20 cellular contexts compared by ENCODE assay signal in genomic region chr19:54218259-54218658, GRCh38. TPM values are rescaled to one million over a fixed set of nuclear protein-coding genes. Genes with fewer than 3 reads are reported as not detected.
DNase-seq lines count a peak whose midpoint lies in the region; ATAC-seq, FAIRE-seq and TF ChIP-seq lines count a peak whose summit lies in the region.
"Had no signal": no experiment of that assay in that cellular context is flagged by ENCODE, and none has a peak within 500 bp of the region (broad histone marks: within the 10 kb centered on the region; RNA-seq: fewer than 3 reads in every experiment).

No MANE protein-coding gene starts in this region.

- H3K4me3 Mint-ChIP-seq in CD14-positive monocyte: peak overlapping the region in 1 of 2 donors; percentile 4
- H3K4me3 Mint-ChIP-seq in osteocyte (ENCODE audit: unreplicated experiment): no peak overlapping the region
- H3K4me3 Mint-ChIP-seq: CD4-positive, CD25-positive, alpha-beta regulatory T cell; CD8-positive, alpha-beta memory T cell; H9 had no signal

- peaks cover 21% of the 10 kb centered on the region for H3K4me1 ChIP-seq in HepG2 (ENCODE audit: insufficient read depth, low read length)
- H3K4me1 ChIP-seq in osteoblast (ENCODE audit: insufficient read depth, low read length): no peaks in the 10 kb centered on the region
- H3K4me1 ChIP-seq: A549, Caco-2 had no signal

- peaks cover 50 to 53% of the 10 kb centered on the region in 2 donors for H3K36me3 Mint-ChIP-seq in CD14-positive monocyte
- H3K36me3 Mint-ChIP-seq in osteocyte (ENCODE audit: unreplicated experiment): no peaks in the 10 kb centered on the region

- H3K4me3 ChIP-seq in HepG2 (replicated peaks in 1 of 3; ENCODE audit: insufficient read depth in 1 of 3, low read depth in 2 of 3, low read length in 3 of 3) (peak overlapping the region in 1 of 3 experiments; percentile 28; a peak in 1 of 6 replicates), osteoblast (ENCODE audit: insufficient read depth, low read length) (no peak overlapping the region)
- H3K4me3 ChIP-seq: A549, BLaER1 had no signal

- WGBS in HepG2 (ENCODE audit: low lambda C conversion rate): 33% methylated on average over 1 of the region's 8 CpGs

- FAIRE-seq in HepG2 (lab: Jason Lieb, UNC): no peak
- FAIRE-seq: A549, D721Med had no signal

- TF ChIP-seq RAD21 in HepG2 (CRISPR knock-in tag; IDR thresholded peaks at IDR 0.05): no peak

- TF ChIP-seq CTCF in CD14-positive monocyte (IDR thresholded peaks at IDR 0.05) (no peak), HepG2 (CRISPR knock-in tag; IDR thresholded peaks at IDR 0.05) (no peak), osteoblast (IDR thresholded peaks at IDR 0.05; ENCODE audit: extremely low read depth, low read depth, low read length) (no peak), osteocyte (IDR thresholded peaks at IDR 0.05) (no peak)

- peak; percentile 10; the same call in 1 of the 3 replicates for ATAC-seq in HepG2
- ATAC-seq: A549 had no signal

- no peak for DNase-seq in CD14-positive monocyte (ENCODE audit: low spot score)
- DNase-seq in dedifferentiated amniotic fluid mesenchymal stem cell (ENCODE audit: extremely low spot score): peak; percentile 1
- no peak for DNase-seq in HepG2 (ENCODE audit: low spot score)
- DNase-seq in osteoblast (ENCODE audit: insufficient read length, low spot score, missing footprints): peak; percentile 30
- no peak for DNase-seq in stimulated activated CD4-positive, alpha-beta T cell treated with anti-CD3 and anti-CD28 coated beads, Interleukin-4, amount 100 ng/mL, for 24 hours
- no peak for DNase-seq in COR-L47 (lab: John Stamatoyannopoulos, UW)
- DNase-seq in stimulated activated CD4-positive, alpha-beta T cell treated with anti-CD3 and anti-CD28 coated beads, Interleukin-1b, Interleukin-23, amount 100 ng/mL, for 48 hours: no peak
- DNase-seq in osteocyte (ENCODE audit: extremely low spot score, unreplicated experiment): no peak
- DNase-seq: CD4-positive, CD25-positive, alpha-beta regulatory T cell; CD8-positive, alpha-beta memory T cell; DMS79 treated with DMSO at 0.1 percent for 48 hours; GF-D8; GOT3; H9 had no signal

- POLR2A ChIA-PET in HepG2 (lab: Yijun Ruan, JAX): interaction anchor here (1.2 kb wide), 1 partner anchor 9 kb away, joined by 3 read pairs; no protein-coding TSS in a partner anchor

- peak overlapping the region; percentile 7 to 82 (median 63) for H3K27ac Mint-ChIP-seq in CD14-positive monocyte
- no peak overlapping the region for H3K27ac Mint-ChIP-seq in osteocyte (ENCODE audit: unreplicated experiment)
- H3K27ac Mint-ChIP-seq: CD4-positive, CD25-positive, alpha-beta regulatory T cell had no signal

- in situ Hi-C loops in HepG2 (cut with HindIII; ENCODE audit: extremely low pct_ligation_motif_present, low pct_unique_long_range_greater_than_20kb): no loop called here

- H3K9ac ChIP-seq in HepG2 (ENCODE audit: insufficient read depth, low read depth, low read length): no peak overlapping the region
- H3K9ac ChIP-seq: BLaER1, KMS-11 had no signal

- intact Hi-C loops in CD14-positive monocyte (cut with micrococcal nuclease) (no loop called here), HepG2 (cut with micrococcal nuclease; ENCODE audit: unreplicated experiment) (no loop called here)

- CTCF ChIA-PET in HepG2 (lab: Yijun Ruan, JAX; ENCODE audit: low intra/inter-chr PET ratio, low total read pairs): no interaction called here

- no peaks in the 10 kb centered on the region for H4K20me1 ChIP-seq in HepG2 (ENCODE audit: insufficient read depth, low read length)
- H4K20me1 ChIP-seq in osteoblast (ENCODE audit: insufficient read depth, low read length): no peaks in the 10 kb centered on the region

- H3K9me3 Mint-ChIP-seq in CD14-positive monocyte: no peaks in the 10 kb centered on the region
- no peaks in the 10 kb centered on the region for H3K9me3 Mint-ChIP-seq in osteocyte (ENCODE audit: unreplicated experiment)
- H3K9me3 Mint-ChIP-seq: CD4-positive, CD25-positive, alpha-beta regulatory T cell; CD8-positive, alpha-beta memory T cell had no signal

- H3K27ac ChIP-seq in HepG2 (ENCODE audit: extremely low read length, insufficient read depth, low read length): no peak overlapping the region
- H3K27ac ChIP-seq in osteoblast (ENCODE audit: low read depth, low read length): no peak overlapping the region
- H3K27ac ChIP-seq: A549, BLaER1, KMS-11 had no signal

- no TSS peak for BruUV-seq in HepG2 (replicated peaks; lab: Mats Ljungman, UMichigan)

- H3K4me1 Mint-ChIP-seq in CD14-positive monocyte (peaks cover 61% of the 10 kb centered on the region), osteocyte (ENCODE audit: unreplicated experiment) (peaks cover 14% of the 10 kb centered on the region)

- no peak for TF ChIP-seq POLR2A in HepG2 (IDR thresholded peaks at IDR 0.05; ENCODE audit: insufficient read depth in 1 of 2, low read depth in 2 of 2, low read length in 2 of 2)

- H3K4me2 ChIP-seq in HepG2 (ENCODE audit: low read depth, low read length): no peak overlapping the region; the same call in 1 of the 2 replicates
- H3K4me2 ChIP-seq in osteoblast (ENCODE audit: insufficient read depth, low read length): no peak overlapping the region
- H3K4me2 ChIP-seq: A549, BLaER1, KMS-11 had no signal

- H3K9me3 ChIP-seq in HepG2 (ENCODE audit: low read length): no peaks in the 10 kb centered on the region
- H3K9me3 ChIP-seq in osteoblast (ENCODE audit: low read depth, low read length): no peaks in the 10 kb centered on the region
- H3K9me3 ChIP-seq: A549, Caco-2 had no signal

- H3K79me2 ChIP-seq in HepG2 (ENCODE audit: insufficient read depth, low read length): no peaks in the 10 kb centered on the region
- H3K79me2 ChIP-seq in osteoblast (ENCODE audit: insufficient read depth, low read length): peaks cover under 1% of the 10 kb centered on the region

- peaks cover 3 to 12% of the 10 kb centered on the region in 2 experiments; a peak in 4 of 5 replicates for H3K27me3 ChIP-seq in HepG2 (ENCODE audit: control insufficient read depth in 1 of 2, insufficient read depth in 2 of 2, low read length in 2 of 2)
- H3K27me3 ChIP-seq in osteoblast (ENCODE audit: insufficient read depth, low read length): no peaks in the 10 kb centered on the region
- H3K27me3 ChIP-seq: BLaER1 had no signal

- H2AFZ ChIP-seq in HepG2 (ENCODE audit: low read length): no peak overlapping the region
- H2AFZ ChIP-seq in osteoblast (ENCODE audit: low read length): no peak overlapping the region

- no peak for TF ChIP-seq EP300 in HepG2 (IDR thresholded peaks at IDR 0.05; ENCODE audit: low read depth in 2 of 2, low read length in 2 of 2)
- TF ChIP-seq EP300 in HepG2 (CRISPR knock-in tag; IDR thresholded peaks at IDR 0.05; ENCODE audit: borderline replicate concordance): no peak

- H3K36me3 ChIP-seq in HepG2 (replicated peaks in 1 of 2; ENCODE audit: control insufficient read depth in 1 of 2, insufficient read depth in 2 of 2, low read length in 2 of 2) (no peaks in the 10 kb centered on the region), osteoblast (ENCODE audit: insufficient read depth, low read length) (no peaks in the 10 kb centered on the region)

- peaks cover 0 to 3% (median 0%) of the 10 kb centered on the region in 3 donors for H3K27me3 Mint-ChIP-seq in CD14-positive monocyte (ENCODE audit: low read depth in 3 of 3)
- peaks cover 2% of the 10 kb centered on the region for H3K27me3 Mint-ChIP-seq in osteocyte (ENCODE audit: unreplicated experiment)
- H3K27me3 Mint-ChIP-seq: CD4-positive, CD25-positive, alpha-beta regulatory T cell had no signal

RNA-seq across cellular contexts. Expression of gene LILRB3, which starts 4.5 kb away (rescaled TPM):
- 100 to 1,000 TPM in 1 of 2 donors, 10 to 100 TPM in 1; 62.9 to 104 TPM for polyA plus RNA-seq in CD14-positive monocyte
- not detected in 2 replicates for total RNA-seq in HepG2 (2016; rRNA removed; fragmentation: Illumina TruSeq; extraction: Trizol)
- total RNA-seq in HepG2 (2016; cell fraction: cytosol; rRNA removed; fragmentation: Illumina TruSeq; extraction: Trizol; ENCODE audit: low read depth): not detected in 2 replicates
- total RNA-seq in HepG2 (2016; cell fraction: insoluble cytoplasmic fraction; rRNA removed; fragmentation: Illumina TruSeq; extraction: Trizol): not detected in 2 replicates
- total RNA-seq in HepG2 (2016; cell fraction: membrane; rRNA removed; fragmentation: Illumina TruSeq; extraction: Trizol): not detected in 2 replicates
- not detected in 2 replicates for total RNA-seq in HepG2 (2016; cell fraction: nucleus; rRNA removed; fragmentation: Illumina TruSeq; extraction: Trizol)
- 0.10 and 0.22 TPM in 2 replicates for polyA plus RNA-seq in HepG2 (2011; rRNA removed)
- polyA plus RNA-seq in HepG2 (2011; cell fraction: cytosol; rRNA removed): 0.09 and 0.30 TPM in 2 replicates
- 0.24 TPM in 1 of 2 replicates, not detected in the other for polyA plus RNA-seq in HepG2 (2011; cell fraction: nucleus; rRNA removed)
- 0.16 and 0.24 TPM in 2 replicates for polyA plus RNA-seq in HepG2 (2012)
- not detected in 2 replicates for polyA plus RNA-seq in HepG2 (2016; cell fraction: cytosol; fragmentation: Illumina TruSeq; extraction: Trizol; ENCODE audit: low read depth)
- not detected in 2 replicates for polyA plus RNA-seq in HepG2 (2016; cell fraction: insoluble cytoplasmic fraction; fragmentation: Illumina TruSeq; extraction: Trizol; ENCODE audit: low read depth)
- not detected in 2 replicates for polyA plus RNA-seq in HepG2 (2016; cell fraction: membrane; fragmentation: Illumina TruSeq; extraction: Trizol; ENCODE audit: low read depth)
- not detected in 2 replicates for polyA plus RNA-seq in HepG2 (2016; cell fraction: nucleus; fragmentation: Illumina TruSeq; extraction: Trizol; ENCODE audit: insufficient read depth, low read depth)
- not detected in 2 replicates for polyA minus RNA-seq in HepG2 (2011; rRNA and poly(A)+ RNA removed; ENCODE audit: low replicate concordance)
- polyA minus RNA-seq in HepG2 (2011; cell fraction: cytosol; rRNA and poly(A)+ RNA removed): not detected in 2 replicates
- not detected in 2 replicates for polyA minus RNA-seq in HepG2 (2011; cell fraction: nucleus; rRNA and poly(A)+ RNA removed)
- total RNA-seq in osteoblast: not detected in 2 replicates
- total RNA-seq in osteocyte: not detected in 2 replicates
- total RNA-seq: Caco-2, H9, HT-29 had no signal
- polyA plus RNA-seq: A549 had no signal

RNA-seq across cellular contexts. Expression of gene RPS9, which starts 17.6 kb away (rescaled TPM):
- polyA plus RNA-seq in CD14-positive monocyte (100 to 1,000 TPM; 756 to 983 TPM), HepG2 (2011; rRNA removed) (2,903 and 3,161 TPM in 2 replicates)
- total RNA-seq in HepG2 (2016; rRNA removed; fragmentation: Illumina TruSeq; extraction: Trizol) (1,411 and 1,450 TPM in 2 replicates), osteoblast (1,229 and 1,336 TPM in 2 replicates), osteocyte (1,011 TPM in 2 replicates)
- total RNA-seq in HepG2 (2016; cell fraction: cytosol; rRNA removed; fragmentation: Illumina TruSeq; extraction: Trizol; ENCODE audit: low read depth): 1,847 and 2,095 TPM in 2 replicates
- 1,493 and 1,495 TPM in 2 replicates for total RNA-seq in HepG2 (2016; cell fraction: insoluble cytoplasmic fraction; rRNA removed; fragmentation: Illumina TruSeq; extraction: Trizol)
- total RNA-seq in HepG2 (2016; cell fraction: membrane; rRNA removed; fragmentation: Illumina TruSeq; extraction: Trizol): 2,859 and 2,975 TPM in 2 replicates
- total RNA-seq in HepG2 (2016; cell fraction: nucleus; rRNA removed; fragmentation: Illumina TruSeq; extraction: Trizol): 574 and 605 TPM in 2 replicates
- 3,446 and 4,669 TPM in 2 replicates for polyA plus RNA-seq in HepG2 (2011; cell fraction: cytosol; rRNA removed)
- polyA plus RNA-seq in HepG2 (2011; cell fraction: nucleus; rRNA removed): 1,154 and 1,198 TPM in 2 replicates
- polyA plus RNA-seq in HepG2 (2012): 2,294 and 3,529 TPM in 2 replicates
- polyA plus RNA-seq in HepG2 (2016; cell fraction: cytosol; fragmentation: Illumina TruSeq; extraction: Trizol; ENCODE audit: low read depth): 2,882 and 3,077 TPM in 2 replicates
- 1,450 and 1,632 TPM in 2 replicates for polyA plus RNA-seq in HepG2 (2016; cell fraction: insoluble cytoplasmic fraction; fragmentation: Illumina TruSeq; extraction: Trizol; ENCODE audit: low read depth)
- 3,325 and 3,445 TPM in 2 replicates for polyA plus RNA-seq in HepG2 (2016; cell fraction: membrane; fragmentation: Illumina TruSeq; extraction: Trizol; ENCODE audit: low read depth)
- 1,079 and 1,215 TPM in 2 replicates for polyA plus RNA-seq in HepG2 (2016; cell fraction: nucleus; fragmentation: Illumina TruSeq; extraction: Trizol; ENCODE audit: insufficient read depth, low read depth)
- 647 and 719 TPM in 2 replicates for polyA minus RNA-seq in HepG2 (2011; rRNA and poly(A)+ RNA removed; ENCODE audit: low replicate concordance)
- polyA minus RNA-seq in HepG2 (2011; cell fraction: cytosol; rRNA and poly(A)+ RNA removed): 352 and 390 TPM in 2 replicates
- polyA minus RNA-seq in HepG2 (2011; cell fraction: nucleus; rRNA and poly(A)+ RNA removed): 215 and 249 TPM in 2 replicates

RNA-seq across cellular contexts. Expression of gene LILRA6, which starts 24.3 kb away (rescaled TPM):
- polyA plus RNA-seq in CD14-positive monocyte (100 to 1,000 TPM in 1 of 2 donors, 10 to 100 TPM in 1; 65.7 to 143 TPM), HepG2 (2011; rRNA removed) (not detected in 2 replicates)
- total RNA-seq in HepG2 (2016; rRNA removed; fragmentation: Illumina TruSeq; extraction: Trizol) (not detected in 2 replicates), osteoblast (not detected in 2 replicates), osteocyte (not detected in 2 replicates)
- not detected in 2 replicates for total RNA-seq in HepG2 (2016; cell fraction: cytosol; rRNA removed; fragmentation: Illumina TruSeq; extraction: Trizol; ENCODE audit: low read depth)
- not detected in 2 replicates for total RNA-seq in HepG2 (2016; cell fraction: insoluble cytoplasmic fraction; rRNA removed; fragmentation: Illumina TruSeq; extraction: Trizol)
- total RNA-seq in HepG2 (2016; cell fraction: membrane; rRNA removed; fragmentation: Illumina TruSeq; extraction: Trizol): not detected in 2 replicates
- not detected in 2 replicates for total RNA-seq in HepG2 (2016; cell fraction: nucleus; rRNA removed; fragmentation: Illumina TruSeq; extraction: Trizol)
- polyA plus RNA-seq in HepG2 (2011; cell fraction: cytosol; rRNA removed): not detected in 2 replicates
- polyA plus RNA-seq in HepG2 (2011; cell fraction: nucleus; rRNA removed): not detected in 2 replicates
- not detected in 2 replicates for polyA plus RNA-seq in HepG2 (2012)
- not detected in 2 replicates for polyA plus RNA-seq in HepG2 (2016; cell fraction: cytosol; fragmentation: Illumina TruSeq; extraction: Trizol; ENCODE audit: low read depth)
- not detected in 2 replicates for polyA plus RNA-seq in HepG2 (2016; cell fraction: insoluble cytoplasmic fraction; fragmentation: Illumina TruSeq; extraction: Trizol; ENCODE audit: low read depth)
- not detected in 2 replicates for polyA plus RNA-seq in HepG2 (2016; cell fraction: membrane; fragmentation: Illumina TruSeq; extraction: Trizol; ENCODE audit: low read depth)
- polyA plus RNA-seq in HepG2 (2016; cell fraction: nucleus; fragmentation: Illumina TruSeq; extraction: Trizol; ENCODE audit: insufficient read depth, low read depth): not detected in 2 replicates
- not detected in 2 replicates for polyA minus RNA-seq in HepG2 (2011; rRNA and poly(A)+ RNA removed; ENCODE audit: low replicate concordance)
- not detected in 2 replicates for polyA minus RNA-seq in HepG2 (2011; cell fraction: cytosol; rRNA and poly(A)+ RNA removed)
- polyA minus RNA-seq in HepG2 (2011; cell fraction: nucleus; rRNA and poly(A)+ RNA removed): not detected in 2 replicates
- total RNA-seq: Caco-2; CD4-positive, CD25-positive, alpha-beta regulatory T cell; H9; HT-29 had no signal
- polyA plus RNA-seq: A549 had no signal

RNA-seq across cellular contexts. Expression of gene TSEN34, which starts 27.2 kb away (rescaled TPM):
- polyA plus RNA-seq in CD14-positive monocyte (100 to 1,000 TPM; 109 to 125 TPM), HepG2 (2011; rRNA removed) (55.1 and 62.6 TPM in 2 replicates)
- total RNA-seq in HepG2 (2016; rRNA removed; fragmentation: Illumina TruSeq; extraction: Trizol) (64.8 and 65.4 TPM in 2 replicates), osteoblast (73.1 and 76.3 TPM in 2 replicates), osteocyte (51.1 and 53.7 TPM in 2 replicates)
- total RNA-seq in HepG2 (2016; cell fraction: cytosol; rRNA removed; fragmentation: Illumina TruSeq; extraction: Trizol; ENCODE audit: low read depth): 15.4 and 16.0 TPM in 2 replicates
- 63.3 and 68.4 TPM in 2 replicates for total RNA-seq in HepG2 (2016; cell fraction: insoluble cytoplasmic fraction; rRNA removed; fragmentation: Illumina TruSeq; extraction: Trizol)
- total RNA-seq in HepG2 (2016; cell fraction: membrane; rRNA removed; fragmentation: Illumina TruSeq; extraction: Trizol): 33.2 and 37.1 TPM in 2 replicates
- total RNA-seq in HepG2 (2016; cell fraction: nucleus; rRNA removed; fragmentation: Illumina TruSeq; extraction: Trizol): 20.1 and 23.9 TPM in 2 replicates
- 64.8 and 96.9 TPM in 2 replicates for polyA plus RNA-seq in HepG2 (2011; cell fraction: cytosol; rRNA removed)
- 39.4 and 39.7 TPM in 2 replicates for polyA plus RNA-seq in HepG2 (2011; cell fraction: nucleus; rRNA removed)
- polyA plus RNA-seq in HepG2 (2012): 36.9 and 37.0 TPM in 2 replicates
- 19.8 and 21.5 TPM in 2 replicates for polyA plus RNA-seq in HepG2 (2016; cell fraction: cytosol; fragmentation: Illumina TruSeq; extraction: Trizol; ENCODE audit: low read depth)
- polyA plus RNA-seq in HepG2 (2016; cell fraction: insoluble cytoplasmic fraction; fragmentation: Illumina TruSeq; extraction: Trizol; ENCODE audit: low read depth): 66.3 and 66.4 TPM in 2 replicates
- polyA plus RNA-seq in HepG2 (2016; cell fraction: membrane; fragmentation: Illumina TruSeq; extraction: Trizol; ENCODE audit: low read depth): 28.2 and 30.6 TPM in 2 replicates
- polyA plus RNA-seq in HepG2 (2016; cell fraction: nucleus; fragmentation: Illumina TruSeq; extraction: Trizol; ENCODE audit: insufficient read depth, low read depth): 31.1 and 43.4 TPM in 2 replicates
- 43.3 and 70.9 TPM in 2 replicates for polyA minus RNA-seq in HepG2 (2011; rRNA and poly(A)+ RNA removed; ENCODE audit: low replicate concordance)
- polyA minus RNA-seq in HepG2 (2011; cell fraction: cytosol; rRNA and poly(A)+ RNA removed): 29.5 and 30.6 TPM in 2 replicates
- 10.3 and 10.7 TPM in 2 replicates for polyA minus RNA-seq in HepG2 (2011; cell fraction: nucleus; rRNA and poly(A)+ RNA removed)

RNA-seq across cellular contexts. Expression of gene MBOAT7, which starts 28.9 kb away (rescaled TPM):
- polyA plus RNA-seq in CD14-positive monocyte (100 to 1,000 TPM in 1 of 2 donors, 10 to 100 TPM in 1; 84.0 to 115 TPM), HepG2 (2011; rRNA removed) (25.5 and 42.2 TPM in 2 replicates)
- total RNA-seq in HepG2 (2016; rRNA removed; fragmentation: Illumina TruSeq; extraction: Trizol) (9.0 and 22.2 TPM in 2 replicates), osteoblast (26.1 and 30.1 TPM in 2 replicates), osteocyte (81.8 and 85.2 TPM in 2 replicates)
- total RNA-seq in HepG2 (2016; cell fraction: cytosol; rRNA removed; fragmentation: Illumina TruSeq; extraction: Trizol; ENCODE audit: low read depth): 6.0 and 7.0 TPM in 2 replicates
- total RNA-seq in HepG2 (2016; cell fraction: insoluble cytoplasmic fraction; rRNA removed; fragmentation: Illumina TruSeq; extraction: Trizol): 9.8 and 24.6 TPM in 2 replicates
- 10.9 and 16.4 TPM in 2 replicates for total RNA-seq in HepG2 (2016; cell fraction: membrane; rRNA removed; fragmentation: Illumina TruSeq; extraction: Trizol)
- 22.1 and 22.7 TPM in 2 replicates for total RNA-seq in HepG2 (2016; cell fraction: nucleus; rRNA removed; fragmentation: Illumina TruSeq; extraction: Trizol)
- polyA plus RNA-seq in HepG2 (2011; cell fraction: cytosol; rRNA removed): 14.0 and 19.6 TPM in 2 replicates
- 62.9 and 70.0 TPM in 2 replicates for polyA plus RNA-seq in HepG2 (2011; cell fraction: nucleus; rRNA removed)
- 26.2 and 43.9 TPM in 2 replicates for polyA plus RNA-seq in HepG2 (2012)
- 5.9 and 6.3 TPM in 2 replicates for polyA plus RNA-seq in HepG2 (2016; cell fraction: cytosol; fragmentation: Illumina TruSeq; extraction: Trizol; ENCODE audit: low read depth)
- 14.0 and 15.8 TPM in 2 replicates for polyA plus RNA-seq in HepG2 (2016; cell fraction: insoluble cytoplasmic fraction; fragmentation: Illumina TruSeq; extraction: Trizol; ENCODE audit: low read depth)
- polyA plus RNA-seq in HepG2 (2016; cell fraction: membrane; fragmentation: Illumina TruSeq; extraction: Trizol; ENCODE audit: low read depth): 15.2 and 15.3 TPM in 2 replicates
- polyA plus RNA-seq in HepG2 (2016; cell fraction: nucleus; fragmentation: Illumina TruSeq; extraction: Trizol; ENCODE audit: insufficient read depth, low read depth): 55.8 and 59.3 TPM in 2 replicates
- polyA minus RNA-seq in HepG2 (2011; rRNA and poly(A)+ RNA removed; ENCODE audit: low replicate concordance): 43.8 and 78.6 TPM in 2 replicates
- 25.2 and 27.9 TPM in 2 replicates for polyA minus RNA-seq in HepG2 (2011; cell fraction: cytosol; rRNA and poly(A)+ RNA removed)
- polyA minus RNA-seq in HepG2 (2011; cell fraction: nucleus; rRNA and poly(A)+ RNA removed): 11.7 and 13.1 TPM in 2 replicates

Comparison
In these comparisons a context has a peak if more than half of its experiments do, and no peak if none do; other contexts are left out.
1. DNase-seq: peak in dedifferentiated amniotic fluid mesenchymal stem cell (single experiment) and osteoblast (single experiment); none in CD14-positive monocyte (single experiment), HepG2 (single experiment), stimulated activated CD4-positive, alpha-beta T cell treated with anti-CD3 and anti-CD28 coated beads, Interleukin-4, amount 100 ng/mL, for 24 hours (single experiment), COR-L47 (single experiment), stimulated activated CD4-positive, alpha-beta T cell treated with anti-CD3 and anti-CD28 coated beads, Interleukin-1b, Interleukin-23, amount 100 ng/mL, for 48 hours (single experiment) and osteocyte (single experiment).